9 cellular contexts compared by ENCODE assay signal in genomic region chr1:21289127-21289526, GRCh38. TPM values are rescaled to one million over a fixed set of nuclear protein-coding genes. Genes with fewer than 3 reads are reported as not detected.
DNase-seq lines count a peak whose midpoint lies in the region; ATAC-seq and TF ChIP-seq lines count a peak whose summit lies in the region.
"Had no signal": no experiment of that assay in that cellular context is flagged by ENCODE, and none has a peak within 500 bp of the region (broad histone marks: within the 10 kb centered on the region; RNA-seq: fewer than 3 reads in every experiment).

No MANE protein-coding gene starts in this region.

- no peak overlapping the region for H3K4me3 ChIP-seq in DOHH2 (ENCODE audit: low read length)
- H3K4me3 ChIP-seq in fibroblast of pulmonary artery (replicated peaks; ENCODE audit: low read depth, low read length): peak overlapping the region; percentile 59

- H3K27me3 Mint-ChIP-seq in T-helper 17 cell: no peaks in the 10 kb centered on the region

- peak overlapping the region; percentile 93 for H3K27ac Mint-ChIP-seq in T-helper 17 cell

- ATAC-seq in T-helper 17 cell: no peak
- ATAC-seq in sciatic nerve: peak; percentile 12
- ATAC-seq in HG03159 (IDR thresholded peaks at IDR 0.05; ENCODE audit: unreplicated experiment): no peak

- H3F3A ChIP-seq in DOHH2 (ENCODE audit: control insufficient read depth, insufficient read depth): peaks cover 29% of the 10 kb centered on the region

- H3K36me3 ChIP-seq in DOHH2 (ENCODE audit: control insufficient read depth, low read length): no peaks in the 10 kb centered on the region

- H3K27ac ChIP-seq in DOHH2 (ENCODE audit: low read depth, low read length): no peak overlapping the region

- peak overlapping the region; percentile 57 for H3K4me2 ChIP-seq in DOHH2 (ENCODE audit: low read length)

- peaks cover 48% of the 10 kb centered on the region for H3K4me1 Mint-ChIP-seq in T-helper 17 cell

- H3K4me1 ChIP-seq in DOHH2 (ENCODE audit: control insufficient read depth, low read length): peaks cover 60% of the 10 kb centered on the region

- peaks cover 8% of the 10 kb centered on the region for H3K36me3 Mint-ChIP-seq in T-helper 17 cell (ENCODE audit: low read depth)

- intact Hi-C loops in sciatic nerve (cut with DNase I): loop anchor here (10.0 kb wide), 1 partner anchor 536 kb away; no protein-coding TSS in a partner anchor

- H3K9me3 ChIP-seq in DOHH2 (ENCODE audit: control insufficient read depth, insufficient read depth, low read length): no peaks in the 10 kb centered on the region
- H3K9me3 ChIP-seq in T-helper 17 cell (ENCODE audit: control insufficient read depth, low read length, poor library complexity, severe bottlenecking): no peaks in the 10 kb centered on the region
- H3K9me3 ChIP-seq: mucosa of descending colon had no signal

- DNase-seq in T-helper 17 cell (no peak), fibroblast of pulmonary artery (ENCODE audit: low read depth) (no peak), sciatic nerve (ENCODE audit: low spot score) (no peak), medulla oblongata (ENCODE audit: extremely low spot score) (no peak)
- DNase-seq in stimulated activated CD4-positive, alpha-beta T cell treated with anti-CD3 and anti-CD28 coated beads, Interleukin-15, amount 100 ng/mL, for 24 hours: no peak
- DNase-seq in stimulated activated CD4-positive, alpha-beta T cell treated with anti-CD3 and anti-CD28 coated beads, Interleukin-2, amount 100 ng/mL, for 24 hours: no peak

- H3K4me3 Mint-ChIP-seq in T-helper 17 cell: peak overlapping the region; percentile 95

- H4K20me1 ChIP-seq in DOHH2 (ENCODE audit: control insufficient read depth, insufficient read depth, low read depth, low read length): peaks cover 3% of the 10 kb centered on the region; the same call in 1 of the 2 replicates

- peaks cover 29% of the 10 kb centered on the region for H3K27me3 ChIP-seq in DOHH2 (ENCODE audit: control insufficient read depth, low read length)

- TF ChIP-seq CTCF in DOHH2 (IDR thresholded peaks at IDR 0.05; ENCODE audit: low read depth, low read length, poor library complexity, severe bottlenecking): no peak
- no peak for TF ChIP-seq CTCF in fibroblast of pulmonary artery (IDR thresholded peaks at IDR 0.05; ENCODE audit: low read length, missing control alignments)

- no peaks in the 10 kb centered on the region for H3K9me2 ChIP-seq in DOHH2 (replicated peaks; ENCODE audit: control insufficient read depth, low read length)

- no peaks in the 10 kb centered on the region for H3K79me2 ChIP-seq in DOHH2 (ENCODE audit: control insufficient read depth, low read length)

RNA-seq across cellular contexts. Expression of gene ECE1, which starts 1.1 kb away (rescaled TPM):
- total RNA-seq in T-helper 17 cell (100 to 1,000 TPM; 116 to 117 TPM), sciatic nerve (117 TPM)
